In the genomic region with DNA sequence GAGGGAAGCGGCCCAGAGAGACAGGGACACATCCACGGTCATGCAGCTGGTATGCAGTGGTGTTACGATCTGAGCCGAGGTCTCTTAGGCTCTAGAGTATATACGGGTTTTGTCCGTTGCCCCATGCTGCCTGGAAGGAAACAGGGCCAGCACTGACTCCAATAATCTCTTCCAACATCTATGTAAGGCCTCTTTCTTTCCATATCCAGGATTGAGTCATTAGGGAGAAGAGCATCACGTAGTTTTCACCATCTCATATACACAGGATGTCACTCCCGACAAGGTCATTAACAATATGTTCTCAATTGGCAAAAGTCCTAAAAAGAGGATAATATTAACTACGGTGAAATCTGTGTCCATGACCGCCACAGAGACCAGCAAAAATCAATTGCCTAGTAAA, we compare ENCODE assay signal across 8 cellular contexts. TPM values are rescaled to one million over a fixed set of nuclear protein-coding genes. Genes with fewer than 3 reads are reported as not detected.
"Had no signal": no experiment of that assay in that cellular context is flagged by ENCODE, and none has a peak within 500 bp of the region (broad histone marks: within the 10 kb centered on the region; RNA-seq: fewer than 3 reads in every experiment).

No MANE protein-coding gene starts in this region.

- H3K4me3 Mint-ChIP-seq: GM23338, H9 had no signal

- ATAC-seq: GM23338, K562 had no signal

- H3K27ac Mint-ChIP-seq: GM23338, H9 had no signal

- H3K27ac ChIP-seq: HL-60 had no signal

- H3K9me3 Mint-ChIP-seq: GM23338, H9 had no signal

- DNase-seq: H9, HCEC 1CT, IMR-90 had no signal

- H3K4me3 ChIP-seq: GM23338, K562 had no signal

RNA-seq across cellular contexts. Expression of gene C8B, which starts 4.4 kb away (rescaled TPM):
- total RNA-seq: GM23338, H1, H9, HT1080, IMR-90, K562 had no signal
